ENCODE assay signal across 11 cellular contexts in the genomic region with DNA sequence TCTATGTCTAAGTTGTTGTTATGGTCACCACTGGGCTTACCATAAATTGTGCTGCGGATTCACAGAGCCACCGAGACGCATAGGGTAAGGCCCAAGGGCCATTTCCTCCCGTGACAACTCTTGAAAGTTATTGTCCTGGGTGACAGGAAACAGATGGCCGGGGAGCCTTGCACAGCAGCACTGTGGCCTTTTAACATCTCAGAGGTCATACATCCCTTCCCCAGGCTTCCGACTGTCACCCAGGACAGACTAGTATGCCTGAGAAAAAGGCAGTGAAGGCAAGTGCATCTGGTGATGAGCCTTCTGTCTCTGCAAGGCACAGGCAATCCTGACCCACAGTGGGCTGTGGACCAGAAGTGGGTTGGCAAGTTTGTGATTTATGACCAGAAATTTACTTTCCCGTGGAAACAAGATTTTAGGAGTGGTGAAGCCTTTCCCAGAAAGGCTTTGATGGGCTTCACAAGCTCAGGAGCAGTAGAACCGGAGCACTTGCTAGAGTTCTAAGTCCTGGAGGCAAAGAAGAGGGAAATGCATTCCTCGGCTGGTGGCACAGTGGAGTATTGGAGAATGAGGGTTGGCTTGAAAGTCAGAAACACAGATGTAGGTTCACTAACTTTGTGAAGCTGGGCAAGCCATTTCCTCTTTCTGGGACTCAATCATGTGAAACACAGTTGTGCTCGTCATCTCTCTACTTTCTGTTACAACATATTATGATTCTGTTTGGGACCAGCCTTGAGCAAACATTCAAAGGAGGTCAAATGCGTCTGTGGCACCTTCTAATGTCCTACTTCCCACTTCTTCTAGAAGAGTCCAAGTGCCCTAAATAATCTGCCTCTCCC. TPM values are rescaled to one million over a fixed set of nuclear protein-coding genes. Genes with fewer than 3 reads are reported as not detected.
DNase-seq lines count a peak whose midpoint lies in the region; ATAC-seq and TF ChIP-seq lines count a peak whose summit lies in the region.
"Had no signal": no experiment of that assay in that cellular context is flagged by ENCODE, and none has a peak within 500 bp of the region (broad histone marks: within the 10 kb centered on the region; RNA-seq: fewer than 3 reads in every experiment).

No MANE protein-coding gene starts in this region.

- no peak for TF ChIP-seq CTCF in gastroesophageal sphincter (IDR thresholded peaks at IDR 0.05)
- no peak for TF ChIP-seq CTCF in tibial nerve (IDR thresholded peaks at IDR 0.05)
- TF ChIP-seq CTCF in HFFc6 (IDR thresholded peaks at IDR 0.05): no peak
- no peak for TF ChIP-seq CTCF in tibial artery (IDR thresholded peaks at IDR 0.05)

- WGBS in gastroesophageal sphincter (ENCODE audit: low coverage in 1 of 2), 2 donors: 59 to 77% methylated on average over 5 to 6 of the region's 11 CpGs
- WGBS in tibial nerve, 2 donors: 44 to 45% methylated on average over 11 of the region's 11 CpGs

- H3K4me3 ChIP-seq in GM08714 (ENCODE audit: low read length) (peak overlapping the region; percentile 29; the same call in 1 of the 2 replicates), gastroesophageal sphincter (no peak overlapping the region), tibial nerve (no peak overlapping the region), tibial artery (no peak overlapping the region)
- H3K4me3 ChIP-seq: heart right ventricle had no signal

- H3K27me3 ChIP-seq in gastroesophageal sphincter (peaks cover 17% of the 10 kb centered on the region), tibial nerve (no peaks in the 10 kb centered on the region), tibial artery (peaks cover 0 to 12% of the 10 kb centered on the region in 2 donors)
- H3K27me3 ChIP-seq: heart right ventricle had no signal

- no peaks in the 10 kb centered on the region for H3K36me3 ChIP-seq in gastroesophageal sphincter
- H3K36me3 ChIP-seq in tibial nerve: no peaks in the 10 kb centered on the region
- H3K36me3 ChIP-seq in tibial artery: no peaks in the 10 kb centered on the region
- H3K36me3 ChIP-seq: heart right ventricle had no signal

- DNase-seq in tibial nerve (ENCODE audit: low spot score in 2 of 2) (no peak), HFFc6 (no peak), NK-92 (lab: John Stamatoyannopoulos, UW; ENCODE audit: unreplicated experiment) (no peak), tibial artery (no peak)
- DNase-seq: heart right ventricle, NCI-H748 treated with DMSO at 0.1 percent for 48 hours had no signal

- no peaks in the 10 kb centered on the region for H3K4me1 Mint-ChIP-seq in HFFc6 (ENCODE audit: low read depth)

- no peaks in the 10 kb centered on the region for H3K4me1 ChIP-seq in gastroesophageal sphincter
- peaks cover 0 to 4% (median 0%) of the 10 kb centered on the region in 4 donors for H3K4me1 ChIP-seq in tibial nerve
- H3K4me1 ChIP-seq in tibial artery: no peaks in the 10 kb centered on the region

- no peaks in the 10 kb centered on the region for H3K9me3 Mint-ChIP-seq in HFFc6

- peaks cover 32% of the 10 kb centered on the region for H3K27me3 Mint-ChIP-seq in HFFc6 (ENCODE audit: insufficient read depth)

- no peaks in the 10 kb centered on the region for H3K36me3 Mint-ChIP-seq in HFFc6 (ENCODE audit: low read depth)

- H3K27ac ChIP-seq in gastroesophageal sphincter (no peak overlapping the region), tibial nerve (peak overlapping the region in 1 of 4 donors; percentile 66), tibial artery (no peak overlapping the region)

- H3K9me3 ChIP-seq in gastroesophageal sphincter (no peaks in the 10 kb centered on the region), tibial nerve (no peaks in the 10 kb centered on the region), tibial artery (no peaks in the 10 kb centered on the region)
- H3K9me3 ChIP-seq: heart right ventricle had no signal

- no peak for TF ChIP-seq EP300 in gastroesophageal sphincter (IDR thresholded peaks at IDR 0.05)
- peak in 1 of 2 donors; percentile 25 for TF ChIP-seq EP300 in tibial nerve (IDR thresholded peaks at IDR 0.05)

- intact Hi-C loops in tibial artery (cut with DNase I; ENCODE audit: low total_unique reads): no loop called here

- no peak overlapping the region for H3K4me3 Mint-ChIP-seq in HFFc6
- H3K4me3 Mint-ChIP-seq: activated naive CD8-positive, alpha-beta T cell had no signal

- TF ChIP-seq POLR2A in gastroesophageal sphincter (IDR thresholded peaks at IDR 0.05) (no peak), tibial nerve (IDR thresholded peaks at IDR 0.05) (no peak)

- peak; percentile 75 for ATAC-seq in GM19467 (IDR thresholded peaks at IDR 0.05; ENCODE audit: unreplicated experiment)
- ATAC-seq in HG03196 (IDR thresholded peaks at IDR 0.05; ENCODE audit: unreplicated experiment): peak; percentile 70
- ATAC-seq in gastroesophageal sphincter: peak; percentile 53

- no peak overlapping the region for H3K27ac Mint-ChIP-seq in HFFc6
- H3K27ac Mint-ChIP-seq: activated naive CD8-positive, alpha-beta T cell had no signal

RNA-seq across cellular contexts. Expression of a gene that starts 2.0 kb away (rescaled TPM):
- total RNA-seq in gastroesophageal sphincter (1 to 10 TPM in 2 of 4 donors, under 1 TPM in 2; 0.19 to 8.3 (median 1.1) TPM), tibial nerve (not detected)
- under 1 TPM; 0.06 to 0.14 (median 0.07) TPM for total RNA-seq in HFFc6 (2021; fragmentation: NEBNext Ultra II Directional; extraction: Animal tissue kit (Norgen Biotek cat#: 25700))

RNA-seq across cellular contexts. Expression of a gene that starts 14.6 kb away (rescaled TPM):
- total RNA-seq in gastroesophageal sphincter (1 to 10 TPM; 3.8 to 8.4 (median 4.9) TPM), tibial nerve (10 to 100 TPM in 2 of 4 donors, 1 to 10 TPM in 2; 8.3 to 12.6 (median 9.3) TPM)
- total RNA-seq in HFFc6 (2021; fragmentation: NEBNext Ultra II Directional; extraction: Animal tissue kit (Norgen Biotek cat#: 25700)): 10 to 100 TPM; 49.6 to 70.6 (median 62.0) TPM
